4 cellular contexts compared by ENCODE assay signal in genomic region chr10:13036841-13037240, GRCh38. TPM values are rescaled to one million over a fixed set of nuclear protein-coding genes. Genes with fewer than 3 reads are reported as not detected.
"Had no signal": no experiment of that assay in that cellular context is flagged by ENCODE, and none has a peak within 500 bp of the region (broad histone marks: within the 10 kb centered on the region; RNA-seq: fewer than 3 reads in every experiment).

No MANE protein-coding gene starts in this region.

- H3K4me3 ChIP-seq: GM12878 had no signal

- ATAC-seq: GM12878 had no signal

- DNase-seq: GDM1, GF-D8 had no signal

RNA-seq across cellular contexts. Expression of gene CCDC3, which starts 35.3 kb away (rescaled TPM):
- total RNA-seq: G401 had no signal
